23 cellular contexts compared by ENCODE assay signal in genomic region chr18:5468394-5468793, GRCh38.
"Had no signal": no experiment of that assay in that cellular context is flagged by ENCODE, and none has a peak within 500 bp of the region (broad histone marks: within the 10 kb centered on the region; RNA-seq: fewer than 3 reads in every experiment).

No MANE protein-coding gene starts in this region.

- H3K9me3 ChIP-seq: colonic mucosa, esophagus squamous epithelium, gastroesophageal sphincter, heart left ventricle, left lung, lower lobe of right lung had no signal

- H3K9me3 Mint-ChIP-seq: mesothelial cell of epicardium; naive thymus-derived CD4-positive, alpha-beta T cell had no signal

- H3K36me3 ChIP-seq: colonic mucosa, esophagus squamous epithelium, gastroesophageal sphincter, heart left ventricle, left lung, lower lobe of right lung had no signal

- H3K27me3 ChIP-seq: colonic mucosa, dorsolateral prefrontal cortex, esophagus squamous epithelium, gastroesophageal sphincter, hepatocyte, left lung had no signal

- FAIRE-seq: endothelial cell of umbilical vein, frontal cortex had no signal

- H3K36me3 Mint-ChIP-seq: immature natural killer cell; naive thymus-derived CD4-positive, alpha-beta T cell had no signal

- H3K4me1 ChIP-seq: colonic mucosa, gastroesophageal sphincter had no signal

- ATAC-seq: gastroesophageal sphincter; heart left ventricle; left cardiac atrium; left lung; left ventricle myocardium superior; lower lobe of right lung; naive thymus-derived CD4-positive, alpha-beta T cell had no signal

- DNase-seq: colonic mucosa; cortex of kidney; dermis blood vessel endothelial cell; dorsolateral prefrontal cortex; effector CD4-positive, alpha-beta T cell; effector memory CD4-positive, alpha-beta T cell; esophagus squamous epithelium; foreskin fibroblast; heart left ventricle; hypothalamus; immature natural killer cell; islet precursor cell; left cardiac atrium; left ventricle myocardium superior; lower lobe of right lung; mesenchymal stem cell; naive thymus-derived CD4-positive, alpha-beta T cell had no signal

- H3K4me1 Mint-ChIP-seq: immature natural killer cell had no signal

- H3K4me3 Mint-ChIP-seq: immature natural killer cell; mesothelial cell of epicardium; naive thymus-derived CD4-positive, alpha-beta T cell had no signal

- H3K4me3 ChIP-seq: colonic mucosa, dorsolateral prefrontal cortex, esophagus squamous epithelium, gastroesophageal sphincter, heart left ventricle, hepatocyte, left lung, lower lobe of right lung had no signal

- H3K27ac ChIP-seq: colonic mucosa, dorsolateral prefrontal cortex, esophagus squamous epithelium, gastroesophageal sphincter, heart left ventricle, hepatocyte, left lung, lower lobe of right lung had no signal

- H3K27ac Mint-ChIP-seq: immature natural killer cell; mesothelial cell of epicardium; naive thymus-derived CD4-positive, alpha-beta T cell had no signal
